In genomic region chr1:6261615-6261995, GRCh38 we compare ENCODE assay signal across 9 cellular contexts. TPM values are rescaled to one million over a fixed set of nuclear protein-coding genes. Genes with fewer than 3 reads are reported as not detected.
DNase-seq lines count a peak whose midpoint lies in the region; ATAC-seq and TF ChIP-seq lines count a peak whose summit lies in the region.
"Had no signal": no experiment of that assay in that cellular context is flagged by ENCODE, and none has a peak within 500 bp of the region (broad histone marks: within the 10 kb centered on the region; RNA-seq: fewer than 3 reads in every experiment).

No MANE protein-coding gene starts in this region.

- H3K27ac Mint-ChIP-seq in stimulated activated effector memory CD8-positive, alpha-beta T cell treated with anti-CD3 and anti-CD28 coated beads, Interleukin-12 subunit alpha, Interleukin-12 subunit beta, amount 100 ng/mL, for 72 hours: no peak overlapping the region

- peaks cover 5% of the 10 kb centered on the region for H3K4me1 Mint-ChIP-seq in stimulated activated effector memory CD8-positive, alpha-beta T cell treated with anti-CD3 and anti-CD28 coated beads, Interleukin-12 subunit alpha, Interleukin-12 subunit beta, amount 100 ng/mL, for 72 hours

- H3K36me3 ChIP-seq in WERI-Rb-1 (peaks cover 4% of the 10 kb centered on the region), right atrium auricular region (no peaks in the 10 kb centered on the region)

- ATAC-seq in stimulated activated effector memory CD8-positive, alpha-beta T cell treated with anti-CD3 and anti-CD28 coated beads, Interleukin-12 subunit alpha, Interleukin-12 subunit beta, amount 100 ng/mL, for 72 hours: no peak

- H3K36me3 Mint-ChIP-seq in stimulated activated effector memory CD8-positive, alpha-beta T cell treated with anti-CD3 and anti-CD28 coated beads, Interleukin-12 subunit alpha, Interleukin-12 subunit beta, amount 100 ng/mL, for 72 hours: no peaks in the 10 kb centered on the region

- H3K27ac ChIP-seq in WERI-Rb-1: peak overlapping the region; percentile 65; the same call in 1 of the 2 replicates
- peak overlapping the region; percentile 70 to 74 for H3K27ac ChIP-seq in right atrium auricular region

- TF ChIP-seq CTCF in WERI-Rb-1 (IDR thresholded peaks at IDR 0.05; ENCODE audit: low read depth, low read length) (no peak), right atrium auricular region (IDR thresholded peaks at IDR 0.05) (no peak)

- H3K27me3 ChIP-seq in WERI-Rb-1 (ENCODE audit: insufficient read depth, low read depth, severe bottlenecking) (no peaks in the 10 kb centered on the region), right atrium auricular region (no peaks in the 10 kb centered on the region)

- peaks cover 0 to 47% of the 10 kb centered on the region in 2 donors for H3K4me1 ChIP-seq in right atrium auricular region

- H3K4me3 ChIP-seq in WERI-Rb-1 (ENCODE audit: low read depth, low read length) (peak overlapping the region; percentile 64), right atrium auricular region (peak overlapping the region; percentile 37 to 62)

- DNase-seq in NCI-H748 (lab: John Stamatoyannopoulos, UW; ENCODE audit: unreplicated experiment) (peak; percentile 29), NCI-H748 treated with DMSO at 0.1 percent for 48 hours (lab: John Stamatoyannopoulos, UW) (no peak), WERI-Rb-1 (peak; percentile 73), right atrium auricular region (ENCODE audit: low spot score) (no peak), HUDEP-2 (lab: John Stamatoyannopoulos, UW; ENCODE audit: unreplicated experiment in 76 of 76) (no peak), HT-29 (ENCODE audit: low spot score) (no peak), DMS153 treated with DMSO at 0.1 percent for 48 hours (lab: John Stamatoyannopoulos, UW; ENCODE audit: unreplicated experiment) (no peak)
- DNase-seq in stimulated activated effector memory CD8-positive, alpha-beta T cell treated with anti-CD3 and anti-CD28 coated beads, Interleukin-12 subunit alpha, Interleukin-12 subunit beta, amount 100 ng/mL, for 72 hours (ENCODE audit: low spot score in 2 of 2): no peak

- H3K9me3 ChIP-seq in WERI-Rb-1 (ENCODE audit: severe bottlenecking) (no peaks in the 10 kb centered on the region), right atrium auricular region (no peaks in the 10 kb centered on the region)

- no peaks in the 10 kb centered on the region for H3K9me3 Mint-ChIP-seq in stimulated activated effector memory CD8-positive, alpha-beta T cell treated with anti-CD3 and anti-CD28 coated beads, Interleukin-12 subunit alpha, Interleukin-12 subunit beta, amount 100 ng/mL, for 72 hours

- peak overlapping the region; percentile 44 for H3K4me3 Mint-ChIP-seq in stimulated activated effector memory CD8-positive, alpha-beta T cell treated with anti-CD3 and anti-CD28 coated beads, Interleukin-12 subunit alpha, Interleukin-12 subunit beta, amount 100 ng/mL, for 72 hours

RNA-seq across cellular contexts. Expression of gene GPR153, which starts 0.7 kb away (rescaled TPM):
- 10 to 100 TPM in 1 of 2 donors, 1 to 10 TPM in 1; 7.6 to 17.4 TPM for total RNA-seq in right atrium auricular region
- total RNA-seq in HT-29 (2014; rRNA removed; shearing (Covaris generic)): 4.1 and 4.8 TPM in 2 replicates

RNA-seq across cellular contexts. Expression of gene HES3, which starts 17.6 kb away (rescaled TPM):
- total RNA-seq in right atrium auricular region: not detected
- total RNA-seq in HT-29 (2014; rRNA removed; shearing (Covaris generic)): not detected in 2 replicates
- total RNA-seq: subcutaneous adipose tissue had no signal

RNA-seq across cellular contexts. Expression of gene ICMT, which starts 25.8 kb away (rescaled TPM):
- 10 to 100 TPM; 71.4 to 74.4 TPM for total RNA-seq in right atrium auricular region
- 95.3 and 95.5 TPM in 2 replicates for total RNA-seq in HT-29 (2014; rRNA removed; shearing (Covaris generic))

RNA-seq across cellular contexts. Expression of gene RNF207, which starts 55.7 kb away (rescaled TPM):
- total RNA-seq in right atrium auricular region: 10 to 100 TPM; 28.9 to 53.0 TPM
- total RNA-seq in HT-29 (2014; rRNA removed; shearing (Covaris generic)): 21.4 and 22.7 TPM in 2 replicates

Comparison
In these comparisons a context has a peak if more than half of its experiments do, and no peak if none do; other contexts are left out.
1. DNase-seq: peak in NCI-H748 (single experiment) and WERI-Rb-1 (single experiment); none in NCI-H748 treated with DMSO at 0.1 percent for 48 hours (single experiment), right atrium auricular region (single experiment), stimulated activated effector memory CD8-positive, alpha-beta T cell treated with anti-CD3 and anti-CD28 coated beads, Interleukin-12 subunit alpha, Interleukin-12 subunit beta, amount 100 ng/mL, for 72 hours (0 of 2), HUDEP-2 (0 of 76), HT-29 (single experiment) and DMS153 treated with DMSO at 0.1 percent for 48 hours (single experiment).